Comparison of ENCODE assay signal across 10 cellular contexts in genomic region chr3:17743660-17743995, GRCh38. TPM values are rescaled to one million over a fixed set of nuclear protein-coding genes. Genes with fewer than 3 reads are reported as not detected.
DNase-seq lines count a peak whose midpoint lies in the region; ATAC-seq, FAIRE-seq and TF ChIP-seq lines count a peak whose summit lies in the region.
"Had no signal": no experiment of that assay in that cellular context is flagged by ENCODE, and none has a peak within 500 bp of the region (broad histone marks: within the 10 kb centered on the region; RNA-seq: fewer than 3 reads in every experiment).

No MANE protein-coding gene starts in this region.

- no peaks in the 10 kb centered on the region for H3K9me3 ChIP-seq in GM23248 (ENCODE audit: low read depth)
- no peaks in the 10 kb centered on the region for H3K9me3 ChIP-seq in RWPE2 (ENCODE audit: severe bottlenecking)
- H3K9me3 ChIP-seq in endothelial cell of umbilical vein (replicated peaks; ENCODE audit: control insufficient read depth, insufficient read depth, low read length), result no peaks in the 10 kb centered on the region
- no peaks in the 10 kb centered on the region for H3K9me3 ChIP-seq in psoas muscle

- CTCF ChIA-PET in endothelial cell of umbilical vein (lab: Charles Lee), result interaction anchor here (3.0 kb wide), 2 partner anchors 98 kb away, joined by 14 to 48 read pairs; no protein-coding TSS in a partner anchor

- H3K9ac ChIP-seq in GM23248 (peak overlapping the region; percentile 92), endothelial cell of umbilical vein (replicated peaks; ENCODE audit: extremely low read depth, insufficient read depth, low read length) (peak overlapping the region; percentile 74)

- peaks cover 21% of the 10 kb centered on the region for H3K4me1 ChIP-seq in GM23248 (ENCODE audit: insufficient read depth)
- peaks cover 18% of the 10 kb centered on the region for H3K4me1 ChIP-seq in RWPE2 (ENCODE audit: insufficient read depth, poor library complexity, severe bottlenecking)
- peaks cover 27% of the 10 kb centered on the region for H3K4me1 ChIP-seq in endothelial cell of umbilical vein (ENCODE audit: control insufficient read depth, extremely low read depth, insufficient read depth, low read length)
- peaks cover 19% of the 10 kb centered on the region for H3K4me1 ChIP-seq in psoas muscle

- H3K27ac ChIP-seq in GM23248 (no peak overlapping the region), RWPE2 (ENCODE audit: poor library complexity, severe bottlenecking) (peak overlapping the region; percentile 98), endothelial cell of umbilical vein (ENCODE audit: insufficient read depth, low read depth, low read length) (no peak overlapping the region), psoas muscle (peak overlapping the region; percentile 95)

- dilution Hi-C loops in endothelial cell of umbilical vein (cut with MboI; ENCODE audit: extremely low pct_ligation_motif_present, low sequenced_read_pairs), result no loop called here

- no peaks in the 10 kb centered on the region for H3K36me3 ChIP-seq in GM23248 (ENCODE audit: low read depth)
- peaks cover 9% of the 10 kb centered on the region; the same call in 1 of the 2 replicates for H3K36me3 ChIP-seq in RWPE2 (ENCODE audit: low read depth)
- H3K36me3 ChIP-seq in endothelial cell of umbilical vein (ENCODE audit: control insufficient read depth in 2 of 2, extremely low read depth in 1 of 2, insufficient read depth in 2 of 2, low read length in 2 of 2), result no peaks in the 10 kb centered on the region
- no peaks in the 10 kb centered on the region for H3K36me3 ChIP-seq in psoas muscle (ENCODE audit: insufficient read depth in 1 of 2, low read depth in 1 of 2)

- TF ChIP-seq POLR2A in endothelial cell of umbilical vein (IDR thresholded peaks at IDR 0.05; ENCODE audit: low read depth, low read length), result no peak

- WGBS in GM23248 (ENCODE audit: low coverage in 1 of 2, low lambda C conversion rate in 2 of 2, missing lambda C conversion rate in 2 of 2), 2 experiments, result 14 to 18% methylated on average over 1 of the region's 1 CpG
- 51 to 62% (median 53%) methylated on average over 1 of the region's 1 CpG for WGBS in psoas muscle, 3 donors

- DNase-seq in GM23248, result no peak
- DNase-seq in RWPE2 (ENCODE audit: low spot score), result no peak
- no peak for DNase-seq in endothelial cell of umbilical vein (ENCODE audit: low read depth, low spot score)
- no peak for DNase-seq in psoas muscle
- no peak for DNase-seq in NCI-H1105 (lab: John Stamatoyannopoulos, UW)
- DNase-seq in NCI-H524 treated with DMSO at 0.1 percent for 48 hours (lab: John Stamatoyannopoulos, UW), result no peak
- no peak for DNase-seq in NCI-H226
- no peak for DNase-seq in DMS53 treated with DMSO at 0.1 percent for 48 hours (lab: John Stamatoyannopoulos, UW; ENCODE audit: unreplicated experiment)
- DNase-seq: activated CD4-positive, alpha-beta T cell treated with anti-CD3 and anti-CD28 coated beads for 4 hours; NCI-H187 had no signal

- intact Hi-C loops in endothelial cell of umbilical vein (cut with micrococcal nuclease) (no loop called here), psoas muscle (cut with DNase I) (loop anchor here in 1 of 2 donors (5.0 to 10.0 kb wide), 2 partner anchors 101 to 309 kb away; no protein-coding TSS in a partner anchor)

- peak overlapping the region; percentile 90 for H3K4me2 ChIP-seq in GM23248 (ENCODE audit: unreplicated experiment)
- peak overlapping the region; percentile 79 for H3K4me2 ChIP-seq in endothelial cell of umbilical vein (ENCODE audit: insufficient read depth, low read length)

- H3K27me3 ChIP-seq in GM23248 (replicated peaks; ENCODE audit: insufficient read depth) (no peaks in the 10 kb centered on the region), RWPE2 (ENCODE audit: insufficient read depth, poor library complexity, severe bottlenecking) (no peaks in the 10 kb centered on the region), endothelial cell of umbilical vein (ENCODE audit: control insufficient read depth in 2 of 2, insufficient read depth in 2 of 2, low read length in 2 of 2) (no peaks in the 10 kb centered on the region), psoas muscle (ENCODE audit: insufficient read depth in 3 of 3, low read length in 2 of 3) (no peaks in the 10 kb centered on the region)

- peaks cover 28% of the 10 kb centered on the region for H3F3A ChIP-seq in GM23248 (ENCODE audit: insufficient read depth)

- H2AFZ ChIP-seq in GM23248 (peak overlapping the region; percentile 96), endothelial cell of umbilical vein (ENCODE audit: low read depth, low read length) (no peak overlapping the region)

- H3K79me2 ChIP-seq in GM23248 (ENCODE audit: insufficient read depth), result peaks cover 23% of the 10 kb centered on the region
- H3K79me2 ChIP-seq in endothelial cell of umbilical vein (ENCODE audit: control insufficient read depth, insufficient read depth, low read length), result peaks cover 23% of the 10 kb centered on the region

- FAIRE-seq in endothelial cell of umbilical vein (lab: Jason Lieb, UNC), result no peak

- no peaks in the 10 kb centered on the region for H3K9me1 ChIP-seq in endothelial cell of umbilical vein (replicated peaks; ENCODE audit: control insufficient read depth, extremely low read depth, insufficient read depth, low read length)

- H3K4me3 ChIP-seq in GM23248 (peak overlapping the region; percentile 82), RWPE2 (ENCODE audit: severe bottlenecking) (no peak overlapping the region), endothelial cell of umbilical vein (replicated peaks in 1 of 3; ENCODE audit: insufficient read depth in 1 of 3, low read depth in 1 of 3, low read length in 3 of 3) (no peak overlapping the region), psoas muscle (peak overlapping the region; percentile 94)

- POLR2A ChIA-PET in endothelial cell of umbilical vein (lab: Charles Lee), result no interaction called here

- no TSS peak for BruUV-seq in endothelial cell of umbilical vein (replicated peaks; lab: Mats Ljungman, UMichigan)

- no peak for TF ChIP-seq CTCF in RWPE2 (IDR thresholded peaks at IDR 0.05; ENCODE audit: poor library complexity, severe bottlenecking)
- TF ChIP-seq CTCF in endothelial cell of umbilical vein (IDR thresholded peaks at IDR 0.05; ENCODE audit: extremely low read depth in 1 of 2, insufficient read depth in 1 of 2, low read depth in 1 of 2, low read length in 2 of 2), result no peak
- TF ChIP-seq CTCF in psoas muscle (IDR thresholded peaks at IDR 0.05), result no peak

- H3K9me2 ChIP-seq in GM23248 (ENCODE audit: insufficient read depth), result no peaks in the 10 kb centered on the region

- H4K20me1 ChIP-seq in GM23248 (ENCODE audit: insufficient read depth), result no peaks in the 10 kb centered on the region
- H4K20me1 ChIP-seq in endothelial cell of umbilical vein (replicated peaks; ENCODE audit: control insufficient read depth, extremely low read depth, insufficient read depth, low read length), result no peaks in the 10 kb centered on the region

- ATAC-seq in RWPE2 (ENCODE audit: low read depth) (no peak), psoas muscle (no peak)

- in situ Hi-C loops in GM23248 (cut with MboI), result no loop called here

TF ChIP-seq in endothelial cell of umbilical vein, 7 proteins besides CTCF, POLR2A, EP300 and RAD21:
- no peak for TF ChIP-seq POLR2AphosphoS5 (IDR thresholded peaks at IDR 0.05; ENCODE audit: insufficient read depth, low read depth, low read length)
- no peak for TF ChIP-seq GATA2 (IDR thresholded peaks at IDR 0.05; ENCODE audit: insufficient read depth, insufficient read length, low read depth, low read length)
- TF ChIP-seq EZH2 (IDR thresholded peaks at IDR 0.05; ENCODE audit: borderline replicate concordance, low read depth, low read length, severe bottlenecking), result no peak
- TF ChIP-seq JUN (IDR thresholded peaks at IDR 0.05; ENCODE audit: borderline replicate concordance, insufficient read depth, insufficient read length, low read depth), result no peak
- TF ChIP-seq FOS (IDR thresholded peaks at IDR 0.05; ENCODE audit: borderline replicate concordance, insufficient read depth, low read length), result no peak
- no peak for TF ChIP-seq MAX (IDR thresholded peaks at IDR 0.05; ENCODE audit: insufficient read depth, insufficient read length)
- no peak for TF ChIP-seq MYC (IDR thresholded peaks at IDR 0.05; ENCODE audit: low read depth, low read length)

RNA-seq across cellular contexts. Expression of gene TBC1D5, which starts 1.2 kb away (rescaled TPM):
- total RNA-seq in GM23248 (2014; rRNA removed; shearing (Covaris generic)), result 69.9 and 71.7 TPM in 2 replicates
- polyA plus RNA-seq in GM23248 (2016; fragmentation: Nextera tagmentation; extraction: Ambion mirVana), result 30.8 and 31.0 TPM in 2 replicates
- total RNA-seq in endothelial cell of umbilical vein, result 40.1 and 44.7 TPM in 2 replicates
- polyA plus RNA-seq in endothelial cell of umbilical vein, result 16.4 and 17.5 TPM in 2 replicates
- polyA plus RNA-seq in endothelial cell of umbilical vein (2011; cell fraction: cytosol; rRNA removed), result 17.9 and 18.9 TPM in 2 replicates
- polyA plus RNA-seq in endothelial cell of umbilical vein (2011; cell fraction: nucleus; rRNA removed), result 20.9 and 23.0 TPM in 2 replicates
- polyA plus RNA-seq in endothelial cell of umbilical vein (2012), result 20.6 and 28.3 TPM in 2 replicates
- 46.1 and 50.0 TPM in 2 replicates for polyA minus RNA-seq in endothelial cell of umbilical vein
- 6.2 TPM for polyA minus RNA-seq in endothelial cell of umbilical vein (2011; cell fraction: cytosol; rRNA and poly(A)+ RNA removed)
- 72.4 and 80.1 TPM in 2 replicates for polyA minus RNA-seq in endothelial cell of umbilical vein (2011; cell fraction: nucleus; rRNA and poly(A)+ RNA removed)
- 10 to 100 TPM; 10.6 to 20.4 (median 18.2) TPM for total RNA-seq in psoas muscle
- polyA plus RNA-seq in psoas muscle, result 10 to 100 TPM in 1 of 3 donors, 1 to 10 TPM in 2; 4.3 to 13.3 (median 5.2) TPM

Comparison
In these comparisons a context has a peak if more than half of its experiments do, and no peak if none do; other contexts are left out.
1. H3K27ac ChIP-seq: peak in RWPE2 (single experiment) and psoas muscle (single experiment); none in GM23248 (single experiment) and endothelial cell of umbilical vein (single experiment).
2. H3K4me3 ChIP-seq: peak in GM23248 (single experiment) and psoas muscle (single experiment); none in RWPE2 (single experiment) and endothelial cell of umbilical vein (0 of 3).